In genomic region chr10:68301790-68302502, GRCh38 we compare ENCODE assay signal across 8 cellular contexts. TPM values are rescaled to one million over a fixed set of nuclear protein-coding genes. Genes with fewer than 3 reads are reported as not detected.
DNase-seq lines count a peak whose midpoint lies in the region; ATAC-seq and TF ChIP-seq lines count a peak whose summit lies in the region.

No MANE protein-coding gene starts in this region.

- H3K27ac Mint-ChIP-seq in neural crest cell (ENCODE audit: unreplicated experiment) = no peak overlapping the region

- ATAC-seq in GM18858 (IDR thresholded peaks at IDR 0.05; ENCODE audit: unreplicated experiment) = peak; percentile 51
- ATAC-seq in esophagus mucosa = peak; percentile 42

- TF ChIP-seq CTCF in neural crest cell (conservative IDR thresholded peaks at IDR 0.05) = peak; percentile 75

- H3K4me3 Mint-ChIP-seq in neural crest cell = no peak overlapping the region

- no peaks in the 10 kb centered on the region for H3K36me3 Mint-ChIP-seq in neural crest cell (ENCODE audit: low read depth)

- no peaks in the 10 kb centered on the region for H3K27me3 Mint-ChIP-seq in neural crest cell (ENCODE audit: low read depth)

- H3K4me1 Mint-ChIP-seq in neural crest cell = peaks cover 3% of the 10 kb centered on the region

- H3K9me3 Mint-ChIP-seq in neural crest cell = no peaks in the 10 kb centered on the region

- peak; percentile 69 for DNase-seq in AG20443 (ENCODE audit: low spot score)
- DNase-seq in HuH-7 (ENCODE audit: low spot score) = peak; percentile 11
- DNase-seq in RPMI8226 = peak; percentile 13
- DNase-seq in neural crest cell (ENCODE audit: low read depth, low spot score) = no peak
- DNase-seq in GM19238 (ENCODE audit: insufficient read length, low spot score) = no peak
- DNase-seq in stimulated activated CD4-positive, alpha-beta T cell treated with anti-CD3 and anti-CD28 coated beads, Interleukin-4, amount 100 ng/mL, for 4 hours = no peak

RNA-seq across cellular contexts. Expression of gene HNRNPH3, which starts 29.9 kb away (rescaled TPM):
- total RNA-seq in esophagus mucosa = 35.8 TPM
- 238 and 250 TPM in 2 replicates for total RNA-seq in neural crest cell

RNA-seq across cellular contexts. Expression of gene PBLD, which starts 30.8 kb away (rescaled TPM):
- 2.4 TPM for total RNA-seq in esophagus mucosa
- 5.0 TPM in 2 replicates for total RNA-seq in neural crest cell

Comparison
In these comparisons a context has a peak if more than half of its experiments do, and no peak if none do; other contexts are left out.
1. DNase-seq: peak in AG20443 (single experiment), HuH-7 (single experiment) and RPMI8226 (single experiment); none in neural crest cell (single experiment), GM19238 (single experiment) and stimulated activated CD4-positive, alpha-beta T cell treated with anti-CD3 and anti-CD28 coated beads, Interleukin-4, amount 100 ng/mL, for 4 hours (0 of 2).